In the genomic region with DNA sequence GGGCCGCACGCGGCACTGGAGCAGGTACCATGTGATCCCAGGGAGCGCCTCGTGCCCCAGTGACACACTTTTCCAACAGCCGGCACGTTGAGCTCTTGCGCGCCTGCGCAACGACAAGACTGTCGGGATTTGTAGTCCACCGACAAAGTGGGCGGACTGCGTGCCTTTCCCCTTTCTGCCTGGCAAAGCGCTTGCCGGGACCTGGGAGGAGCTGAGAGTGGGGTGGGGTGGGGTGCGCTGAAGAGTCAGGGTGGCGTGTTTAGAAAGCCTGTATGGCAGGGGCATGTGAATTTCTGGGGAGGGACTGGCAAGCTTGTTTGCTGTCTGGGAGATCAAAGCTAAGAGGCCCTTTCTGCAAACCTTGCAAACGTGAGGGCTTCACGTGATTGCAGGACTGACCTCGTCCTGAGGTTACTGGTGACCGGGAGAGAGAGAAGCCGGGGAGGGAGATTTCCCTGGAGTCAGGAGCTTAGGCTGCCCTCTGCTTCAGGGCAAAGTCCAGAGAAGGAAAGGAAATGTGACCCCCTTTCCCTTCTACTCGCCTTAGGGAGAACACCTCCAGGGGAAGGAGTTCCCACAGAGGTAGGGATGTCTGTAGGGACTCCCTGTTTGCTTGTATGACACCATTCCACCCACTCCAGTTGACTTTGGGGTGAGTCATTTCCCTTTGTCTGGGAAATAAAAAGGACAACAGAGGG, we compare ENCODE assay signal across 1 cellular context.
TF ChIP-seq lines count a peak whose summit lies in the region.

No MANE protein-coding gene starts in this region.

TF ChIP-seq in HEK293, 187 proteins besides CTCF, POLR2A, EP300 and RAD21 (continued from another document and continues in another):
- TF ChIP-seq, protein P1, sequence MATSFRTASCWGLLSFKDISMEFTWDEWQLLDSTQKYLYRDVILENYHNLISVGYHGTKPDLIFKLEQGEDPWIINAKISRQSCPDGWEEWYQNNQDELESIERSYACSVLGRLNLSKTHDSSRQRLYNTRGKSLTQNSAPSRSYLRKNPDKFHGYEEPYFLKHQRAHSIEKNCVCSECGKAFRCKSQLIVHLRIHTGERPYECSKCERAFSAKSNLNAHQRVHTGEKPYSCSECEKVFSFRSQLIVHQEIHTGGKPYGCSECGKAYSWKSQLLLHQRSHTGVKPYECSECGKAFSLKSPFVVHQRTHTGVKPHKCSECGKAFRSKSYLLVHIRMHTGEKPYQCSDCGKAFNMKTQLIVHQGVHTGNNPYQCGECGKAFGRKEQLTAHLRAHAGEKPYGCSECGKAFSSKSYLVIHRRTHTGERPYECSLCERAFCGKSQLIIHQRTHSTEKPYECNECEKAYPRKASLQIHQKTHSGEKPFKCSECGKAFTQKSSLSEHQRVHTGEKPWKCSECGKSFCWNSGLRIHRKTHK (tag by site-specific recombination; IDR thresholded peaks at IDR 0.05) = no peak
- TF ChIP-seq WT1 (tag by site-specific recombination; IDR thresholded peaks at IDR 0.05) (peak; percentile 55), ZFP41 (tag by site-specific recombination; IDR thresholded peaks at IDR 0.05; ENCODE audit: borderline replicate concordance) (no peak), ZNF221 (tag by site-specific recombination; IDR thresholded peaks at IDR 0.05; ENCODE audit: borderline replicate concordance) (no peak), ZNF24 (tag by site-specific recombination; IDR thresholded peaks at IDR 0.05) (no peak; the same call in 1 of the 2 replicates), KLF7 (tag by site-specific recombination; IDR thresholded peaks at IDR 0.05; ENCODE audit: borderline replicate concordance) (peak; percentile 50; the same call in 1 of the 2 replicates), ZXDB (tag by site-specific recombination; IDR thresholded peaks at IDR 0.05) (peak; percentile 21; the same call in 1 of the 2 replicates), ZNF169 (tag by site-specific recombination; IDR thresholded peaks at IDR 0.05) (no peak), ZNF664 (tag by site-specific recombination; IDR thresholded peaks at IDR 0.05) (no peak), OVOL3 (tag by site-specific recombination; IDR thresholded peaks at IDR 0.05) (no peak), ZNF146 (tag by site-specific recombination; IDR thresholded peaks at IDR 0.05) (0 out of 2 replicates have a peak, but pooled peaks have one; percentile 10), ZNF140 (tag by site-specific recombination; IDR thresholded peaks at IDR 0.05) (no peak), ZNF776 (tag by site-specific recombination; IDR thresholded peaks at IDR 0.05; ENCODE audit: borderline replicate concordance) (no peak), ZNF354C (tag by site-specific recombination; IDR thresholded peaks at IDR 0.05; ENCODE audit: borderline replicate concordance, low read depth) (no peak), SETDB1 (IDR thresholded peaks at IDR 0.05; ENCODE audit: insufficient read length, low read length) (no peak), ZNF548 (tag by site-specific recombination; IDR thresholded peaks at IDR 0.05) (no peak), ZNF837 (tag by site-specific recombination; IDR thresholded peaks at IDR 0.05) (no peak), ZSCAN16 (tag by site-specific recombination; IDR thresholded peaks at IDR 0.05) (no peak), INSM2 (tag by site-specific recombination; IDR thresholded peaks at IDR 0.05) (no peak), ZBTB1 (tag by site-specific recombination; IDR thresholded peaks at IDR 0.05) (no peak), SP2 (tag by site-specific recombination; IDR thresholded peaks at IDR 0.05) (peak; percentile 58), ZNF157 (tag by site-specific recombination; IDR thresholded peaks at IDR 0.05) (no peak), ZSCAN18 (tag by site-specific recombination; IDR thresholded peaks at IDR 0.05) (no peak), ZNF175 (tag by site-specific recombination; IDR thresholded peaks at IDR 0.05) (no peak), SP7 (tag by site-specific recombination; IDR thresholded peaks at IDR 0.05) (peak; percentile 66; the same call in 1 of the 2 replicates), ZNF585B (tag by site-specific recombination; IDR thresholded peaks at IDR 0.05) (no peak), IKZF3 (tag by site-specific recombination; IDR thresholded peaks at IDR 0.05) (peak; percentile 98), ZNF670 (tag by site-specific recombination; IDR thresholded peaks at IDR 0.05; ENCODE audit: low read depth) (no peak), ZNF514 (tag by site-specific recombination; IDR thresholded peaks at IDR 0.05) (no peak), ZNF707 (tag by site-specific recombination; IDR thresholded peaks at IDR 0.05) (no peak), ZSCAN23 (tag by site-specific recombination; IDR thresholded peaks at IDR 0.05) (no peak), ZBTB17 (tag by site-specific recombination; IDR thresholded peaks at IDR 0.05) (peak; percentile 88), ZNF48 (tag by site-specific recombination; IDR thresholded peaks at IDR 0.05) (no peak), ZSCAN5A (tag by site-specific recombination; IDR thresholded peaks at IDR 0.05) (no peak), GLI4 (tag by site-specific recombination; IDR thresholded peaks at IDR 0.05) (no peak), ZNF184 (tag by site-specific recombination; IDR thresholded peaks at IDR 0.05) (peak; percentile 34; the same call in 1 of the 2 replicates), ZNF510 (tag by site-specific recombination; IDR thresholded peaks at IDR 0.05; ENCODE audit: insufficient replicate concordance) (no peak), ZNF174 (tag by site-specific recombination; IDR thresholded peaks at IDR 0.05) (no peak), ZNF791 (tag by site-specific recombination; IDR thresholded peaks at IDR 0.05) (no peak), ZNF623 (tag by site-specific recombination; IDR thresholded peaks at IDR 0.05) (0 out of 2 replicates have a peak, but pooled peaks have one; percentile 11), ZNF677 (tag by site-specific recombination; IDR thresholded peaks at IDR 0.05) (no peak), KLF8 (tag by site-specific recombination; IDR thresholded peaks at IDR 0.05) (peak; percentile 55), ZNF223 (tag by site-specific recombination; IDR thresholded peaks at IDR 0.05) (no peak), SCRT2 (tag by site-specific recombination; IDR thresholded peaks at IDR 0.05) (no peak), ZNF610 (tag by site-specific recombination; IDR thresholded peaks at IDR 0.05; ENCODE audit: borderline replicate concordance) (no peak; the same call in 1 of the 2 replicates)
- TF ChIP-seq, protein P2, sequence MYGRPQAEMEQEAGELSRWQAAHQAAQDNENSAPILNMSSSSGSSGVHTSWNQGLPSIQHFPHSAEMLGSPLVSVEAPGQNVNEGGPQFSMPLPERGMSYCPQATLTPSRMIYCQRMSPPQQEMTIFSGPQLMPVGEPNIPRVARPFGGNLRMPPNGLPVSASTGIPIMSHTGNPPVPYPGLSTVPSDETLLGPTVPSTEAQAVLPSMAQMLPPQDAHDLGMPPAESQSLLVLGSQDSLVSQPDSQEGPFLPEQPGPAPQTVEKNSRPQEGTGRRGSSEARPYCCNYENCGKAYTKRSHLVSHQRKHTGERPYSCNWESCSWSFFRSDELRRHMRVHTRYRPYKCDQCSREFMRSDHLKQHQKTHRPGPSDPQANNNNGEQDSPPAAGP (tag by site-specific recombination; IDR thresholded peaks at IDR 0.05) = no peak; the same call in none of the 2 replicates
- TF ChIP-seq, protein P3, sequence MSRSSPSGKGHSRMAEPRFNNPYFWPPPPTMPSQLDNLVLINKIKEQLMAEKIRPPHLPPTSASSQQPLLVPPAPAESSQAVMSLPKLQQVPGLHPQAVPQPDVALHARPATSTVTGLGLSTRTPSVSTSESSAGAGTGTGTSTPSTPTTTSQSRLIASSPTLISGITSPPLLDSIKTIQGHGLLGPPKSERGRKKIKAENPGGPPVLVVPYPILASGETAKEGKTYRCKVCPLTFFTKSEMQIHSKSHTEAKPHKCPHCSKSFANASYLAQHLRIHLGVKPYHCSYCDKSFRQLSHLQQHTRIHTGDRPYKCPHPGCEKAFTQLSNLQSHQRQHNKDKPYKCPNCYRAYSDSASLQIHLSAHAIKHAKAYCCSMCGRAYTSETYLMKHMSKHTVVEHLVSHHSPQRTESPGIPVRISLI (tag by site-specific recombination; IDR thresholded peaks at IDR 0.05) = no peak
- TF ChIP-seq, protein P4, sequence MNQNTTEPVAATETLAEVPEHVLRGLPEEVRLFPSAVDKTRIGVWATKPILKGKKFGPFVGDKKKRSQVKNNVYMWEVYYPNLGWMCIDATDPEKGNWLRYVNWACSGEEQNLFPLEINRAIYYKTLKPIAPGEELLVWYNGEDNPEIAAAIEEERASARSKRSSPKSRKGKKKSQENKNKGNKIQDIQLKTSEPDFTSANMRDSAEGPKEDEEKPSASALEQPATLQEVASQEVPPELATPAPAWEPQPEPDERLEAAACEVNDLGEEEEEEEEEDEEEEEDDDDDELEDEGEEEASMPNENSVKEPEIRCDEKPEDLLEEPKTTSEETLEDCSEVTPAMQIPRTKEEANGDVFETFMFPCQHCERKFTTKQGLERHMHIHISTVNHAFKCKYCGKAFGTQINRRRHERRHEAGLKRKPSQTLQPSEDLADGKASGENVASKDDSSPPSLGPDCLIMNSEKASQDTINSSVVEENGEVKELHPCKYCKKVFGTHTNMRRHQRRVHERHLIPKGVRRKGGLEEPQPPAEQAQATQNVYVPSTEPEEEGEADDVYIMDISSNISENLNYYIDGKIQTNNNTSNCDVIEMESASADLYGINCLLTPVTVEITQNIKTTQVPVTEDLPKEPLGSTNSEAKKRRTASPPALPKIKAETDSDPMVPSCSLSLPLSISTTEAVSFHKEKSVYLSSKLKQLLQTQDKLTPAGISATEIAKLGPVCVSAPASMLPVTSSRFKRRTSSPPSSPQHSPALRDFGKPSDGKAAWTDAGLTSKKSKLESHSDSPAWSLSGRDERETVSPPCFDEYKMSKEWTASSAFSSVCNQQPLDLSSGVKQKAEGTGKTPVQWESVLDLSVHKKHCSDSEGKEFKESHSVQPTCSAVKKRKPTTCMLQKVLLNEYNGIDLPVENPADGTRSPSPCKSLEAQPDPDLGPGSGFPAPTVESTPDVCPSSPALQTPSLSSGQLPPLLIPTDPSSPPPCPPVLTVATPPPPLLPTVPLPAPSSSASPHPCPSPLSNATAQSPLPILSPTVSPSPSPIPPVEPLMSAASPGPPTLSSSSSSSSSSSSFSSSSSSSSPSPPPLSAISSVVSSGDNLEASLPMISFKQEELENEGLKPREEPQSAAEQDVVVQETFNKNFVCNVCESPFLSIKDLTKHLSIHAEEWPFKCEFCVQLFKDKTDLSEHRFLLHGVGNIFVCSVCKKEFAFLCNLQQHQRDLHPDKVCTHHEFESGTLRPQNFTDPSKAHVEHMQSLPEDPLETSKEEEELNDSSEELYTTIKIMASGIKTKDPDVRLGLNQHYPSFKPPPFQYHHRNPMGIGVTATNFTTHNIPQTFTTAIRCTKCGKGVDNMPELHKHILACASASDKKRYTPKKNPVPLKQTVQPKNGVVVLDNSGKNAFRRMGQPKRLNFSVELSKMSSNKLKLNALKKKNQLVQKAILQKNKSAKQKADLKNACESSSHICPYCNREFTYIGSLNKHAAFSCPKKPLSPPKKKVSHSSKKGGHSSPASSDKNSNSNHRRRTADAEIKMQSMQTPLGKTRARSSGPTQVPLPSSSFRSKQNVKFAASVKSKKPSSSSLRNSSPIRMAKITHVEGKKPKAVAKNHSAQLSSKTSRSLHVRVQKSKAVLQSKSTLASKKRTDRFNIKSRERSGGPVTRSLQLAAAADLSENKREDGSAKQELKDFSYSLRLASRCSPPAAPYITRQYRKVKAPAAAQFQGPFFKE (tag by site-specific recombination; IDR thresholded peaks at IDR 0.05; ENCODE audit: borderline replicate concordance) = no peak
- TF ChIP-seq, protein P5, sequence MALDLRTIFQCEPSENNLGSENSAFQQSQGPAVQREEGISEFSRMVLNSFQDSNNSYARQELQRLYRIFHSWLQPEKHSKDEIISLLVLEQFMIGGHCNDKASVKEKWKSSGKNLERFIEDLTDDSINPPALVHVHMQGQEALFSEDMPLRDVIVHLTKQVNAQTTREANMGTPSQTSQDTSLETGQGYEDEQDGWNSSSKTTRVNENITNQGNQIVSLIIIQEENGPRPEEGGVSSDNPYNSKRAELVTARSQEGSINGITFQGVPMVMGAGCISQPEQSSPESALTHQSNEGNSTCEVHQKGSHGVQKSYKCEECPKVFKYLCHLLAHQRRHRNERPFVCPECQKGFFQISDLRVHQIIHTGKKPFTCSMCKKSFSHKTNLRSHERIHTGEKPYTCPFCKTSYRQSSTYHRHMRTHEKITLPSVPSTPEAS (tag by site-specific recombination; IDR thresholded peaks at IDR 0.05) = no peak
- TF ChIP-seq, protein P6, sequence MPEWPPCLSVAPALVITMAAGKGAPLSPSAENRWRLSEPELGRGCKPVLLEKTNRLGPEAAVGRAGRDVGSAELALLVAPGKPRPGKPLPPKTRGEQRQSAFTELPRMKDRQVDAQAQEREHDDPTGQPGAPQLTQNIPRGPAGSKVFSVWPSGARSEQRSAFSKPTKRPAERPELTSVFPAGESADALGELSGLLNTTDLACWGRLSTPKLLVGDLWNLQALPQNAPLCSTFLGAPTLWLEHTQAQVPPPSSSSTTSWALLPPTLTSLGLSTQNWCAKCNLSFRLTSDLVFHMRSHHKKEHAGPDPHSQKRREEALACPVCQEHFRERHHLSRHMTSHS (tag by site-specific recombination; IDR thresholded peaks at IDR 0.05) = no peak
